In the genomic region with DNA sequence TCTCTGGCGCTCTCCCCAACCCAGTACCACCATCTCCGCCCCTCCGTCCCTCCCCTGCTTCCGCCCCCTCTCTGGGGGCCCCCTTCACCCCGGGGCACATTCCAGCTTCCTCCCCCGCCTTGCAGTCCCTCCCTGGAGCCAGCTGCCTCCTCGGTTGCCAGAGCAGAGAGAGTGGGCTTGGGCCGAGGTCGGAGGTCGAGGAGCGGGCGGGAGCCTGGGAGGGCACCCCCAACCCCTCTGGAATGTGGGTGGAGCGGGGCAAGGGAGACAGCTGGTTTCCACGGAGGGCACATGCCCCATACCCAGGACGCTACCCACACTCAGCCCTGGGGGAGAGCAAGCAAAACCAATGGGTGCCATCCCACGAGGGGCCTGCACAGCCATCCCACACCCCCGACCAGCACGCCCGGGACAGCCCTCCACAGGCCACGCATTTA, we compare ENCODE assay signal across 9 cellular contexts. TPM values are rescaled to one million over a fixed set of nuclear protein-coding genes. Genes with fewer than 3 reads are reported as not detected.
DNase-seq lines count a peak whose midpoint lies in the region; ATAC-seq and TF ChIP-seq lines count a peak whose summit lies in the region.
"Had no signal": no experiment of that assay in that cellular context is flagged by ENCODE, and none has a peak within 500 bp of the region (broad histone marks: within the 10 kb centered on the region; RNA-seq: fewer than 3 reads in every experiment).

No MANE protein-coding gene starts in this region.

- H3K4me3 Mint-ChIP-seq in activated T-cell treated with anti-CD3 and anti-CD28 coated beads, Interleukin-2, amount 50 U/mL, for 72 hours, result peak overlapping the region; percentile 75 to 79
- H3K4me3 Mint-ChIP-seq in brain, result peak overlapping the region in 4 of 5 experiments; percentile 63 to 71 (median 70)

- DNase-seq in activated T-cell treated with anti-CD3 and anti-CD28 coated beads, Interleukin-2, amount 50 U/mL, for 72 hours, result no peak
- no peak for DNase-seq in activated T-cell treated with anti-CD3 and anti-CD28 coated beads for 4 hours
- DNase-seq in upper lobe of right lung, result no peak
- DNase-seq in cerebellar cortex (ENCODE audit: low spot score), result no peak
- DNase-seq in A172 (ENCODE audit: low spot score), result no peak
- DNase-seq: BE2C had no signal

- no peak overlapping the region for H3K27ac Mint-ChIP-seq in activated T-cell treated with anti-CD3 and anti-CD28 coated beads, Interleukin-2, amount 50 U/mL, for 72 hours
- peak overlapping the region; percentile 58 to 97 (median 78) for H3K27ac Mint-ChIP-seq in brain

- H3K4me1 Mint-ChIP-seq in activated T-cell treated with anti-CD3 and anti-CD28 coated beads, Interleukin-2, amount 50 U/mL, for 72 hours (ENCODE audit: low read depth), result peaks cover 61% of the 10 kb centered on the region
- peaks cover 77% of the 10 kb centered on the region for H3K4me1 Mint-ChIP-seq in brain

- peaks cover 8% of the 10 kb centered on the region for H3K36me3 ChIP-seq in mesodermal cell (ENCODE audit: control insufficient read depth, insufficient read depth, low read length)
- H3K36me3 ChIP-seq in upper lobe of right lung, result peaks cover 6% of the 10 kb centered on the region

- 44 to 56% methylated on average over 5 to 10 of the region's 20 CpGs for WGBS in mesodermal cell (ENCODE audit: insufficient coverage in 2 of 2), 2 experiments

- TF ChIP-seq CTCF in brain (conservative IDR thresholded peaks at IDR 0.05) (no peak), upper lobe of right lung (IDR thresholded peaks at IDR 0.05) (no peak)

- peaks cover 0 to 4% of the 10 kb centered on the region in 2 donors for H3K36me3 Mint-ChIP-seq in activated T-cell treated with anti-CD3 and anti-CD28 coated beads, Interleukin-2, amount 50 U/mL, for 72 hours (ENCODE audit: insufficient read depth in 2 of 2)
- peaks cover 8% of the 10 kb centered on the region for H3K36me3 Mint-ChIP-seq in brain

- no peaks in the 10 kb centered on the region for H3K27me3 Mint-ChIP-seq in activated T-cell treated with anti-CD3 and anti-CD28 coated beads, Interleukin-2, amount 50 U/mL, for 72 hours (ENCODE audit: low read depth)
- no peaks in the 10 kb centered on the region for H3K27me3 Mint-ChIP-seq in brain

- intact Hi-C loops in upper lobe of right lung (cut with DNase I), result no loop called here

- H3K9me3 Mint-ChIP-seq in activated T-cell treated with anti-CD3 and anti-CD28 coated beads, Interleukin-2, amount 50 U/mL, for 72 hours, result no peaks in the 10 kb centered on the region
- H3K9me3 Mint-ChIP-seq in brain, result peaks cover 0 to 4% (median 0%) of the 10 kb centered on the region in 5 experiments

- H3K27me3 ChIP-seq in upper lobe of right lung, result no peaks in the 10 kb centered on the region

- no peak for ATAC-seq in activated T-cell treated with anti-CD3 and anti-CD28 coated beads, Interleukin-2, amount 50 U/mL, for 72 hours (replicated peaks in 1 of 2)
- ATAC-seq in upper lobe of right lung (no peak), HG03442 (IDR thresholded peaks at IDR 0.05; ENCODE audit: unreplicated experiment) (no peak)

- H3K9me3 ChIP-seq in mesodermal cell (ENCODE audit: control insufficient read depth, low read length), result no peaks in the 10 kb centered on the region
- no peaks in the 10 kb centered on the region for H3K9me3 ChIP-seq in upper lobe of right lung
- H3K9me3 ChIP-seq: BE2C had no signal

- H3K4me1 ChIP-seq in mesodermal cell (ENCODE audit: control insufficient read depth, insufficient read depth, low read length, poor library complexity, severe bottlenecking) (peaks cover 71% of the 10 kb centered on the region), upper lobe of right lung (peaks cover 71% of the 10 kb centered on the region)

- H3K27ac ChIP-seq in mesodermal cell (ENCODE audit: low read depth, low read length, severe bottlenecking) (peak overlapping the region; percentile 45), upper lobe of right lung (peak overlapping the region; percentile 95)

- peak overlapping the region; percentile 62 for H3K4me3 ChIP-seq in mesodermal cell (ENCODE audit: extremely low read depth, insufficient read depth, low read length, poor library complexity, severe bottlenecking)
- H3K4me3 ChIP-seq in upper lobe of right lung, result no peak overlapping the region

RNA-seq across cellular contexts. Expression of gene CIRBP, which starts 6.4 kb away (rescaled TPM):
- total RNA-seq in activated T-cell treated with anti-CD3 and anti-CD28 coated beads, Interleukin-2, amount 50 U/mL, for 72 hours, result 100 to 1,000 TPM; 400 to 456 TPM
- polyA plus RNA-seq in brain (ENCODE audit: insufficient read depth, low read depth, low replicate concordance), result 617 TPM
- 231 TPM for polyA plus RNA-seq in mesodermal cell (2013, experiment 1 of 2)
- 221 TPM for polyA plus RNA-seq in mesodermal cell (2013, experiment 2 of 2)
- total RNA-seq in upper lobe of right lung, result 322 TPM
- total RNA-seq in A172 (2014; rRNA removed; shearing (Covaris generic)), result 124 and 266 TPM in 2 replicates

RNA-seq across cellular contexts. Expression of gene FAM174C, which starts 12.6 kb away (rescaled TPM):
- total RNA-seq in activated T-cell treated with anti-CD3 and anti-CD28 coated beads, Interleukin-2, amount 50 U/mL, for 72 hours, result 10 to 100 TPM; 59.8 to 69.1 TPM
- 60.8 TPM for polyA plus RNA-seq in brain (ENCODE audit: insufficient read depth, low read depth, low replicate concordance)
- polyA plus RNA-seq in mesodermal cell (2013, experiment 1 of 2), result 22.1 TPM
- polyA plus RNA-seq in mesodermal cell (2013, experiment 2 of 2), result 19.2 TPM
- total RNA-seq in upper lobe of right lung, result 41.4 TPM
- 90.5 and 93.6 TPM in 2 replicates for total RNA-seq in A172 (2014; rRNA removed; shearing (Covaris generic))

RNA-seq across cellular contexts. Expression of gene MIDN, which starts 14.3 kb away (rescaled TPM):
- total RNA-seq in activated T-cell treated with anti-CD3 and anti-CD28 coated beads, Interleukin-2, amount 50 U/mL, for 72 hours, result 10 to 100 TPM; 72.3 to 75.4 TPM
- polyA plus RNA-seq in brain (ENCODE audit: insufficient read depth, low read depth, low replicate concordance), result 79.7 TPM
- polyA plus RNA-seq in mesodermal cell (2013, experiment 1 of 2), result 101 TPM
- polyA plus RNA-seq in mesodermal cell (2013, experiment 2 of 2), result 84.0 TPM
- total RNA-seq in upper lobe of right lung, result 135 TPM
- total RNA-seq in A172 (2014; rRNA removed; shearing (Covaris generic)), result 7.0 and 19.2 TPM in 2 replicates

RNA-seq across cellular contexts. Expression of gene ATP5F1D, which starts 21.2 kb away (rescaled TPM):
- 100 to 1,000 TPM; 169 to 201 TPM for total RNA-seq in activated T-cell treated with anti-CD3 and anti-CD28 coated beads, Interleukin-2, amount 50 U/mL, for 72 hours
- 365 TPM for polyA plus RNA-seq in brain (ENCODE audit: insufficient read depth, low read depth, low replicate concordance)
- 132 TPM for polyA plus RNA-seq in mesodermal cell (2013, experiment 1 of 2)
- 98.5 TPM for polyA plus RNA-seq in mesodermal cell (2013, experiment 2 of 2)
- total RNA-seq in upper lobe of right lung, result 126 TPM
- total RNA-seq in A172 (2014; rRNA removed; shearing (Covaris generic)), result 42.2 and 78.9 TPM in 2 replicates

RNA-seq across cellular contexts. Expression of gene EFNA2, which starts 23.0 kb away (rescaled TPM):
- total RNA-seq in activated T-cell treated with anti-CD3 and anti-CD28 coated beads, Interleukin-2, amount 50 U/mL, for 72 hours, result not detected
- 14.9 TPM for polyA plus RNA-seq in brain (ENCODE audit: insufficient read depth, low read depth, low replicate concordance)
- 21.0 TPM for polyA plus RNA-seq in mesodermal cell (2013, experiment 1 of 2)
- 13.1 TPM for polyA plus RNA-seq in mesodermal cell (2013, experiment 2 of 2)
- total RNA-seq in upper lobe of right lung, result not detected
- 9.1 and 9.9 TPM in 2 replicates for total RNA-seq in A172 (2014; rRNA removed; shearing (Covaris generic))
